1 cellular context compared by ENCODE assay signal in the genomic region with DNA sequence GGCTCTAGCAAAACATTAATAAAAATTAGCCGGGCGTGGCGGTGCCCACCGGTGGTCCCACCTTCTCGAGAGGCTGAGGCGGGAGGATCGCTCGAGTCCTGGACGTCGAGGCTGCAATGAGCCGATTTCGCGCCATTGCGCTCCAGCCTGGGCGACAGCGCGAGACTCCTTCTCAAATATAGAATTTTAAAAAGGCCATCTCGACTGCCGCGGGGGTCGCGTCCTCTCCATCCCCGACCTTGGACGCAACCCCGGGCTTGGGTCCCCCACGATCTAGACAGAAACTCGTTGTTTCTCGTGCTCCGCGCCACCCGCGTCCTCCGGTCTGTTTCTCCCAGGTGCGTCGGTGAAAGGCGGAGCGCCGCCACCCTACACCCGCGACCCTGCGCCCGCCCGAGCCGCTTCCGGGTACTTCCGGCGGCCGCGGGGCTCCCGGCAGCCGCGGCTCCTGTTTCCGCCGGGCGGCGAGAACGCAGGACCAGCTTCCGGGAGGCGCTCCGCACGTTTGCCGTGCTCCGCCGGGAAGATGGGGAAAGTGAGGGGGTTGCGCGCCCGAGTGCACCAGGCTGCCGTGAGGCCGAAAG.
A peak's percentile ranks its signal among the peaks of the same experiment; 100 is the strongest.
TF ChIP-seq lines count a peak whose summit lies in the region.

A gene with protein sequence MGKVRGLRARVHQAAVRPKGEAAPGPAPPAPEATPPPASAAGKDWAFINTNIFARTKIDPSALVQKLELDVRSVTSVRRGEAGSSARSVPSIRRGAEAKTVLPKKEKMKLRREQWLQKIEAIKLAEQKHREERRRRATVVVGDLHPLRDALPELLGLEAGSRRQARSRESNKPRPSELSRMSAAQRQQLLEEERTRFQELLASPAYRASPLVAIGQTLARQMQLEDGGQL (plus strand): TSS at position 498 of the 584 bp plus-strand sequence. CDS start 29 bp downstream, at position 527.

TF ChIP-seq in K562, 482 proteins besides CTCF, POLR2A, EP300 and RAD21 (continued from another document and continues in another):
- TF ChIP-seq, protein P1, sequence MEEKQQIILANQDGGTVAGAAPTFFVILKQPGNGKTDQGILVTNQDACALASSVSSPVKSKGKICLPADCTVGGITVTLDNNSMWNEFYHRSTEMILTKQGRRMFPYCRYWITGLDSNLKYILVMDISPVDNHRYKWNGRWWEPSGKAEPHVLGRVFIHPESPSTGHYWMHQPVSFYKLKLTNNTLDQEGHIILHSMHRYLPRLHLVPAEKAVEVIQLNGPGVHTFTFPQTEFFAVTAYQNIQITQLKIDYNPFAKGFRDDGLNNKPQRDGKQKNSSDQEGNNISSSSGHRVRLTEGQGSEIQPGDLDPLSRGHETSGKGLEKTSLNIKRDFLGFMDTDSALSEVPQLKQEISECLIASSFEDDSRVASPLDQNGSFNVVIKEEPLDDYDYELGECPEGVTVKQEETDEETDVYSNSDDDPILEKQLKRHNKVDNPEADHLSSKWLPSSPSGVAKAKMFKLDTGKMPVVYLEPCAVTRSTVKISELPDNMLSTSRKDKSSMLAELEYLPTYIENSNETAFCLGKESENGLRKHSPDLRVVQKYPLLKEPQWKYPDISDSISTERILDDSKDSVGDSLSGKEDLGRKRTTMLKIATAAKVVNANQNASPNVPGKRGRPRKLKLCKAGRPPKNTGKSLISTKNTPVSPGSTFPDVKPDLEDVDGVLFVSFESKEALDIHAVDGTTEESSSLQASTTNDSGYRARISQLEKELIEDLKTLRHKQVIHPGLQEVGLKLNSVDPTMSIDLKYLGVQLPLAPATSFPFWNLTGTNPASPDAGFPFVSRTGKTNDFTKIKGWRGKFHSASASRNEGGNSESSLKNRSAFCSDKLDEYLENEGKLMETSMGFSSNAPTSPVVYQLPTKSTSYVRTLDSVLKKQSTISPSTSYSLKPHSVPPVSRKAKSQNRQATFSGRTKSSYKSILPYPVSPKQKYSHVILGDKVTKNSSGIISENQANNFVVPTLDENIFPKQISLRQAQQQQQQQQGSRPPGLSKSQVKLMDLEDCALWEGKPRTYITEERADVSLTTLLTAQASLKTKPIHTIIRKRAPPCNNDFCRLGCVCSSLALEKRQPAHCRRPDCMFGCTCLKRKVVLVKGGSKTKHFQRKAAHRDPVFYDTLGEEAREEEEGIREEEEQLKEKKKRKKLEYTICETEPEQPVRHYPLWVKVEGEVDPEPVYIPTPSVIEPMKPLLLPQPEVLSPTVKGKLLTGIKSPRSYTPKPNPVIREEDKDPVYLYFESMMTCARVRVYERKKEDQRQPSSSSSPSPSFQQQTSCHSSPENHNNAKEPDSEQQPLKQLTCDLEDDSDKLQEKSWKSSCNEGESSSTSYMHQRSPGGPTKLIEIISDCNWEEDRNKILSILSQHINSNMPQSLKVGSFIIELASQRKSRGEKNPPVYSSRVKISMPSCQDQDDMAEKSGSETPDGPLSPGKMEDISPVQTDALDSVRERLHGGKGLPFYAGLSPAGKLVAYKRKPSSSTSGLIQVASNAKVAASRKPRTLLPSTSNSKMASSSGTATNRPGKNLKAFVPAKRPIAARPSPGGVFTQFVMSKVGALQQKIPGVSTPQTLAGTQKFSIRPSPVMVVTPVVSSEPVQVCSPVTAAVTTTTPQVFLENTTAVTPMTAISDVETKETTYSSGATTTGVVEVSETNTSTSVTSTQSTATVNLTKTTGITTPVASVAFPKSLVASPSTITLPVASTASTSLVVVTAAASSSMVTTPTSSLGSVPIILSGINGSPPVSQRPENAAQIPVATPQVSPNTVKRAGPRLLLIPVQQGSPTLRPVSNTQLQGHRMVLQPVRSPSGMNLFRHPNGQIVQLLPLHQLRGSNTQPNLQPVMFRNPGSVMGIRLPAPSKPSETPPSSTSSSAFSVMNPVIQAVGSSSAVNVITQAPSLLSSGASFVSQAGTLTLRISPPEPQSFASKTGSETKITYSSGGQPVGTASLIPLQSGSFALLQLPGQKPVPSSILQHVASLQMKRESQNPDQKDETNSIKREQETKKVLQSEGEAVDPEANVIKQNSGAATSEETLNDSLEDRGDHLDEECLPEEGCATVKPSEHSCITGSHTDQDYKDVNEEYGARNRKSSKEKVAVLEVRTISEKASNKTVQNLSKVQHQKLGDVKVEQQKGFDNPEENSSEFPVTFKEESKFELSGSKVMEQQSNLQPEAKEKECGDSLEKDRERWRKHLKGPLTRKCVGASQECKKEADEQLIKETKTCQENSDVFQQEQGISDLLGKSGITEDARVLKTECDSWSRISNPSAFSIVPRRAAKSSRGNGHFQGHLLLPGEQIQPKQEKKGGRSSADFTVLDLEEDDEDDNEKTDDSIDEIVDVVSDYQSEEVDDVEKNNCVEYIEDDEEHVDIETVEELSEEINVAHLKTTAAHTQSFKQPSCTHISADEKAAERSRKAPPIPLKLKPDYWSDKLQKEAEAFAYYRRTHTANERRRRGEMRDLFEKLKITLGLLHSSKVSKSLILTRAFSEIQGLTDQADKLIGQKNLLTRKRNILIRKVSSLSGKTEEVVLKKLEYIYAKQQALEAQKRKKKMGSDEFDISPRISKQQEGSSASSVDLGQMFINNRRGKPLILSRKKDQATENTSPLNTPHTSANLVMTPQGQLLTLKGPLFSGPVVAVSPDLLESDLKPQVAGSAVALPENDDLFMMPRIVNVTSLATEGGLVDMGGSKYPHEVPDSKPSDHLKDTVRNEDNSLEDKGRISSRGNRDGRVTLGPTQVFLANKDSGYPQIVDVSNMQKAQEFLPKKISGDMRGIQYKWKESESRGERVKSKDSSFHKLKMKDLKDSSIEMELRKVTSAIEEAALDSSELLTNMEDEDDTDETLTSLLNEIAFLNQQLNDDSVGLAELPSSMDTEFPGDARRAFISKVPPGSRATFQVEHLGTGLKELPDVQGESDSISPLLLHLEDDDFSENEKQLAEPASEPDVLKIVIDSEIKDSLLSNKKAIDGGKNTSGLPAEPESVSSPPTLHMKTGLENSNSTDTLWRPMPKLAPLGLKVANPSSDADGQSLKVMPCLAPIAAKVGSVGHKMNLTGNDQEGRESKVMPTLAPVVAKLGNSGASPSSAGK (IDR thresholded peaks at IDR 0.05), result peak; percentile 96
- TF ChIP-seq, protein P2, sequence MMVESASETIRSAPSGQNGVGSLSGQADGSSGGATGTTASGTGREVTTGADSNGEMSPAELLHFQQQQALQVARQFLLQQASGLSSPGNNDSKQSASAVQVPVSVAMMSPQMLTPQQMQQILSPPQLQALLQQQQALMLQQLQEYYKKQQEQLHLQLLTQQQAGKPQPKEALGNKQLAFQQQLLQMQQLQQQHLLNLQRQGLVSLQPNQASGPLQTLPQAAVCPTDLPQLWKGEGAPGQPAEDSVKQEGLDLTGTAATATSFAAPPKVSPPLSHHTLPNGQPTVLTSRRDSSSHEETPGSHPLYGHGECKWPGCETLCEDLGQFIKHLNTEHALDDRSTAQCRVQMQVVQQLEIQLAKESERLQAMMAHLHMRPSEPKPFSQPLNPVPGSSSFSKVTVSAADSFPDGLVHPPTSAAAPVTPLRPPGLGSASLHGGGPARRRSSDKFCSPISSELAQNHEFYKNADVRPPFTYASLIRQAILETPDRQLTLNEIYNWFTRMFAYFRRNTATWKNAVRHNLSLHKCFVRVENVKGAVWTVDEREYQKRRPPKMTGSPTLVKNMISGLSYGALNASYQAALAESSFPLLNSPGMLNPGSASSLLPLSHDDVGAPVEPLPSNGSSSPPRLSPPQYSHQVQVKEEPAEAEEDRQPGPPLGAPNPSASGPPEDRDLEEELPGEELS (CRISPR knock-in tag; IDR thresholded peaks at IDR 0.05; ENCODE audit: borderline replicate concordance), result peak; percentile 75; the same call in 1 of the 2 replicates
- TF ChIP-seq ZC3H11A (IDR thresholded peaks at IDR 0.05; ENCODE audit: low read depth, low read length) (peak; percentile 98), TCF7L2 (IDR thresholded peaks at IDR 0.05; ENCODE audit: low read depth, low read length) (no peak), ELF1 (tag; IDR thresholded peaks at IDR 0.05) (peak; percentile 85), MTA1 (IDR thresholded peaks at IDR 0.05; ENCODE audit: borderline replicate concordance) (no peak), KLF6 (CRISPR knock-in tag; IDR thresholded peaks at IDR 0.05; ENCODE audit: borderline replicate concordance) (peak; percentile 76; the same call in 1 of the 2 replicates), ZNF551 (CRISPR knock-in tag; IDR thresholded peaks at IDR 0.05) (no peak), FOXP1 (CRISPR knock-in tag; IDR thresholded peaks at IDR 0.05) (0 out of 2 replicates have a peak, but pooled peaks have one; percentile 28), NFIC (IDR thresholded peaks at IDR 0.05) (peak; percentile 74), SIN3A (IDR thresholded peaks at IDR 0.05; ENCODE audit: borderline replicate concordance in 2 of 2, control insufficient read depth in 1 of 2, low read depth in 2 of 2, low read length in 2 of 2) (peak; percentile 92), KDM2B (CRISPR knock-in tag; IDR thresholded peaks at IDR 0.05) (peak; percentile 98), BRD9 (IDR thresholded peaks at IDR 0.05; ENCODE audit: low read depth, partially characterized antibody) (peak; percentile 34), ZBTB8A (IDR thresholded peaks at IDR 0.05; ENCODE audit: partially characterized antibody) (no peak), SIRT6 (IDR thresholded peaks at IDR 0.05; ENCODE audit: low read depth, low read length) (no peak)
- TF ChIP-seq, protein P3, sequence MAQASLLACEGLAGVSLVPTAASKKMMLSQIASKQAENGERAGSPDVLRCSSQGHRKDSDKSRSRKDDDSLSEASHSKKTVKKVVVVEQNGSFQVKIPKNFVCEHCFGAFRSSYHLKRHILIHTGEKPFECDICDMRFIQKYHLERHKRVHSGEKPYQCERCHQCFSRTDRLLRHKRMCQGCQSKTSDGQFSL (CRISPR knock-in tag; IDR thresholded peaks at IDR 0.05), result peak; percentile 37; the same call in 1 of the 2 replicates
- TF ChIP-seq, protein P3 (tag; IDR thresholded peaks at IDR 0.05), result no peak
- TF ChIP-seq, protein P4, sequence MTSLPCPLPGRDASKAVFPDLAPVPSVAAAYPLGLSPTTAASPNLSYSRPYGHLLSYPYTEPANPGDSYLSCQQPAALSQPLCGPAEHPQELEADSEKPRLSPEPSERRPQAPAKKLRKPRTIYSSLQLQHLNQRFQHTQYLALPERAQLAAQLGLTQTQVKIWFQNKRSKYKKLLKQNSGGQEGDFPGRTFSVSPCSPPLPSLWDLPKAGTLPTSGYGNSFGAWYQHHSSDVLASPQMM (CRISPR knock-in tag; IDR thresholded peaks at IDR 0.05), result no peak
- TF ChIP-seq, protein P5, sequence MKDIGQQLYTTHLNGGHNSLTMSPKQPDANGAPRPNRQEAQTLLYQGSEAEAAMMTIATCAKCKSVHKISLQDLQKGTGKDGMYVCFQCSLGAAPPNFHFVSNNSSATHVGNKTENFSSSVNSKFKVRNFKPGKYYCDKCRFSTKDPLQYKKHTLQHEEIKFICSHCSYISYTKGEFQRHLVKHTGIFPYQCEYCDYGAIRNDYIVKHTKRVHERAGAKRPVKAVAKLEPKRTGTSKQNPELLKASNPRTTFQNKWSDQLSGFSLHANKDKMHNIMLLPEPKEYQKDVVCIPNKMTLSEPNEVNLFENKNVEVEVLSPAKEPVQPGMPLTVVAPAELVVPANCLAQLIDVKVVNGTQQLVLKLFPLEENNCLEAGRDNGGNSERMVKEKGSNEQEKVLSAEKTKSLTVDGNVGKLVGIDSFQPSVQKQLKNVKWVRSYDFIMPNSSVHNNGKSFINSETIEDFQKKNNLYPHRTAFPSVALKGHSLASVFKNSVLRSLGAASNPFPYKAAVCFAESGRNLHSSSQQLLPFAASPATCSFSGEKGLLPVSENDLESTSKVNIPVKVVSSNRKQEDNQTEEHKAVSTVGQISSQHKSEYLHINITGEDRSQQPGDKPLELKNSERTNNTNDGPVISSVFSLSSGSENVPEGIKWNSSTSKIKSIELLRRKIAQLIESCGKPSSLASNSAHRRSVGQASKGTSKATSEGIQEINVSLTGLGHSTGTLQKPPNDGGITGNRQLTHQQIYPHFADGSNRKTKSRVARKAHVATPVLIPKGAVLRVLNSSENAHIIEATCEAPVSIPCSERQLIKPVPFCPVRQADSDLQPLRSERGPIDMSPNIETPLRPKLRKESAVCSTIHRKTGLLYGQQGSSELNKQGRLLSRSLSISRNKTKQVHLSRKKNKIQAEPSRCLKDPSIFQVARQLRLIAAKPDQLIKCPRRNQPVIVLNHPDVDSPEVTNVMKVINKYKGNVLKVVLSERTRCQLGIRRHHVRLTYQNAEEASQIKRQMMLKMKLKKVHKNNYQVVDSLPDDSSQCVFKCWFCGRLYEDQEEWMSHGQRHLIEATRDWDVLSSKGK (CRISPR knock-in tag; IDR thresholded peaks at IDR 0.05), result no peak
- TF ChIP-seq, protein P6, sequence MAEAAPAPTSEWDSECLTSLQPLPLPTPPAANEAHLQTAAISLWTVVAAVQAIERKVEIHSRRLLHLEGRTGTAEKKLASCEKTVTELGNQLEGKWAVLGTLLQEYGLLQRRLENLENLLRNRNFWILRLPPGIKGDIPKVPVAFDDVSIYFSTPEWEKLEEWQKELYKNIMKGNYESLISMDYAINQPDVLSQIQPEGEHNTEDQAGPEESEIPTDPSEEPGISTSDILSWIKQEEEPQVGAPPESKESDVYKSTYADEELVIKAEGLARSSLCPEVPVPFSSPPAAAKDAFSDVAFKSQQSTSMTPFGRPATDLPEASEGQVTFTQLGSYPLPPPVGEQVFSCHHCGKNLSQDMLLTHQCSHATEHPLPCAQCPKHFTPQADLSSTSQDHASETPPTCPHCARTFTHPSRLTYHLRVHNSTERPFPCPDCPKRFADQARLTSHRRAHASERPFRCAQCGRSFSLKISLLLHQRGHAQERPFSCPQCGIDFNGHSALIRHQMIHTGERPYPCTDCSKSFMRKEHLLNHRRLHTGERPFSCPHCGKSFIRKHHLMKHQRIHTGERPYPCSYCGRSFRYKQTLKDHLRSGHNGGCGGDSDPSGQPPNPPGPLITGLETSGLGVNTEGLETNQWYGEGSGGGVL (CRISPR knock-in tag; IDR thresholded peaks at IDR 0.05), result no peak
- TF ChIP-seq, protein P7, sequence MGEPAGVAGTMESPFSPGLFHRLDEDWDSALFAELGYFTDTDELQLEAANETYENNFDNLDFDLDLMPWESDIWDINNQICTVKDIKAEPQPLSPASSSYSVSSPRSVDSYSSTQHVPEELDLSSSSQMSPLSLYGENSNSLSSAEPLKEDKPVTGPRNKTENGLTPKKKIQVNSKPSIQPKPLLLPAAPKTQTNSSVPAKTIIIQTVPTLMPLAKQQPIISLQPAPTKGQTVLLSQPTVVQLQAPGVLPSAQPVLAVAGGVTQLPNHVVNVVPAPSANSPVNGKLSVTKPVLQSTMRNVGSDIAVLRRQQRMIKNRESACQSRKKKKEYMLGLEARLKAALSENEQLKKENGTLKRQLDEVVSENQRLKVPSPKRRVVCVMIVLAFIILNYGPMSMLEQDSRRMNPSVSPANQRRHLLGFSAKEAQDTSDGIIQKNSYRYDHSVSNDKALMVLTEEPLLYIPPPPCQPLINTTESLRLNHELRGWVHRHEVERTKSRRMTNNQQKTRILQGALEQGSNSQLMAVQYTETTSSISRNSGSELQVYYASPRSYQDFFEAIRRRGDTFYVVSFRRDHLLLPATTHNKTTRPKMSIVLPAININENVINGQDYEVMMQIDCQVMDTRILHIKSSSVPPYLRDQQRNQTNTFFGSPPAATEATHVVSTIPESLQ (CRISPR knock-in tag; IDR thresholded peaks at IDR 0.05), result 0 out of 2 replicates have a peak, but pooled peaks have one; percentile 40
- TF ChIP-seq, protein P8, sequence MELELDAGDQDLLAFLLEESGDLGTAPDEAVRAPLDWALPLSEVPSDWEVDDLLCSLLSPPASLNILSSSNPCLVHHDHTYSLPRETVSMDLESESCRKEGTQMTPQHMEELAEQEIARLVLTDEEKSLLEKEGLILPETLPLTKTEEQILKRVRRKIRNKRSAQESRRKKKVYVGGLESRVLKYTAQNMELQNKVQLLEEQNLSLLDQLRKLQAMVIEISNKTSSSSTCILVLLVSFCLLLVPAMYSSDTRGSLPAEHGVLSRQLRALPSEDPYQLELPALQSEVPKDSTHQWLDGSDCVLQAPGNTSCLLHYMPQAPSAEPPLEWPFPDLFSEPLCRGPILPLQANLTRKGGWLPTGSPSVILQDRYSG (tag; conservative IDR thresholded peaks at IDR 0.05; ENCODE audit: low read depth), result peak; percentile 49; the same call in 1 of the 2 replicates
